Comparison of ENCODE assay signal across 9 cellular contexts in genomic region chr20:23756792-23757191, GRCh38. TPM values are rescaled to one million over a fixed set of nuclear protein-coding genes. Genes with fewer than 3 reads are reported as not detected.
"Had no signal": no experiment of that assay in that cellular context is flagged by ENCODE, and none has a peak within 500 bp of the region (broad histone marks: within the 10 kb centered on the region; RNA-seq: fewer than 3 reads in every experiment).

No MANE protein-coding gene starts in this region.

RNA-seq across cellular contexts. Expression of gene CST1, which starts 6.1 kb away (rescaled TPM):
- total RNA-seq: activated B cell treated with CpG ODN at 0.5 μM for 24 hours; activated CD4-positive, alpha-beta T cell treated with anti-CD3 and anti-CD28 coated beads, Interleukin-2, amount 10 ng/mL, durations not matched to agents 24 days and 14 days; activated CD8-positive, alpha-beta memory T cell treated with anti-CD3 and anti-CD28 coated beads, Interleukin-2, amount 10 ng/mL, durations not matched to agents 7 days and 5 days; activated T-helper 1 cell treated with anti-CD3 and anti-CD28 coated beads, Interleukin-12 subunit alpha, Interleukin-12 subunit beta, Interleukin-2, Interleukin-4 antibody, amounts not matched to agents 30 ng/mL and 10 ng/mL and 1 ng/mL, durations not matched to agents 14 hours and 24 hours and 36 hours; breast epithelium; cerebellum; SJSA1; T-helper 1 cell treated with Interleukin-12 subunit alpha and Interleukin-12 subunit beta and Interleukin-4 antibody, amounts not matched to agents 30 ng/mL and 1 ng/mL, for 36 hours had no signal
- polyA plus RNA-seq: aorta had no signal
